ENCODE assay signal across 15 cellular contexts in genomic region chr12:124278389-124279101, GRCh38. TPM values are rescaled to one million over a fixed set of nuclear protein-coding genes. Genes with fewer than 3 reads are reported as not detected.
DNase-seq lines count a peak whose midpoint lies in the region; ATAC-seq and TF ChIP-seq lines count a peak whose summit lies in the region.
"Had no signal": no experiment of that assay in that cellular context is flagged by ENCODE, and none has a peak within 500 bp of the region (broad histone marks: within the 10 kb centered on the region; RNA-seq: fewer than 3 reads in every experiment).

No MANE protein-coding gene starts in this region.

- peaks cover 0 to 6% of the 10 kb centered on the region in 2 donors for H3K4me1 ChIP-seq in right atrium auricular region
- H3K4me1 ChIP-seq in CD8-positive, alpha-beta memory T cell (ENCODE audit: insufficient read depth, low read length): no peaks in the 10 kb centered on the region

- peak overlapping the region in 1 of 7 donors; percentile 66 for H3K4me3 Mint-ChIP-seq in CD8-positive, alpha-beta memory T cell

- H3K36me3 Mint-ChIP-seq in CD8-positive, alpha-beta memory T cell: no peaks in the 10 kb centered on the region

- no peak overlapping the region for H3K4me3 ChIP-seq in right atrium auricular region
- no peak overlapping the region for H3K4me3 ChIP-seq in WERI-Rb-1 (ENCODE audit: low read depth, low read length)
- no peak overlapping the region for H3K4me3 ChIP-seq in CD8-positive, alpha-beta memory T cell (ENCODE audit: low read length)
- H3K4me3 ChIP-seq: prostate gland had no signal

- H3K36me3 ChIP-seq in right atrium auricular region: no peaks in the 10 kb centered on the region
- H3K36me3 ChIP-seq in WERI-Rb-1: no peaks in the 10 kb centered on the region; the same call in 1 of the 2 replicates
- H3K36me3 ChIP-seq in CD8-positive, alpha-beta memory T cell (ENCODE audit: insufficient read depth, low read length): no peaks in the 10 kb centered on the region
- H3K36me3 ChIP-seq: prostate gland had no signal

- H3K27ac Mint-ChIP-seq in CD8-positive, alpha-beta memory T cell: peak overlapping the region in 1 of 8 donors; percentile 63

- DNase-seq in HuH-7 (ENCODE audit: low spot score) (peak; percentile 45), SHP77 (lab: John Stamatoyannopoulos, UW) (peak; percentile 50 to 64), globus pallidus (ENCODE audit: low spot score) (peak; percentile 75), putamen (ENCODE audit: low spot score) (peak; percentile 53), right atrium auricular region (ENCODE audit: low spot score) (no peak), WERI-Rb-1 (no peak)
- DNase-seq in CD8-positive, alpha-beta memory T cell: no peak
- DNase-seq: activated CD4-positive, alpha-beta T cell treated with anti-CD3 and anti-CD28 coated beads for 1 hour; amniotic stem cell; DMS79 treated with DMSO at 0.1 percent for 48 hours; NCI-H1930; stimulated activated CD8-positive, alpha-beta memory T cell treated with anti-CD3 and anti-CD28 coated beads, Interleukin-4, amount 100 ng/mL, for 48 hours; SW 1271 had no signal

- no peaks in the 10 kb centered on the region for H3K4me1 Mint-ChIP-seq in CD8-positive, alpha-beta memory T cell

- no peak for ATAC-seq in GM21717 (IDR thresholded peaks at IDR 0.05; ENCODE audit: unreplicated experiment)

- no peaks in the 10 kb centered on the region for H3K9me3 Mint-ChIP-seq in CD8-positive, alpha-beta memory T cell

- H3K27ac ChIP-seq in right atrium auricular region (no peak overlapping the region), WERI-Rb-1 (no peak overlapping the region)
- H3K27ac ChIP-seq in CD8-positive, alpha-beta memory T cell (ENCODE audit: low read depth, low read length): no peak overlapping the region
- H3K27ac ChIP-seq: prostate gland had no signal

- peaks cover 13 to 54% of the 10 kb centered on the region in 2 donors for H3K27me3 Mint-ChIP-seq in CD8-positive, alpha-beta memory T cell

- H3K9me3 ChIP-seq in right atrium auricular region: no peaks in the 10 kb centered on the region
- peaks cover 11% of the 10 kb centered on the region for H3K9me3 ChIP-seq in WERI-Rb-1 (ENCODE audit: severe bottlenecking)
- H3K9me3 ChIP-seq in CD8-positive, alpha-beta memory T cell (ENCODE audit: low read length): no peaks in the 10 kb centered on the region
- H3K9me3 ChIP-seq: prostate gland had no signal

- POLR2A ChIA-PET in CD8-positive, alpha-beta memory T cell (lab: Charles Lee): no interaction called here

- peaks cover 0 to 8% of the 10 kb centered on the region in 2 donors for H3K27me3 ChIP-seq in right atrium auricular region
- H3K27me3 ChIP-seq in WERI-Rb-1 (ENCODE audit: insufficient read depth, low read depth, severe bottlenecking): no peaks in the 10 kb centered on the region
- no peaks in the 10 kb centered on the region for H3K27me3 ChIP-seq in CD8-positive, alpha-beta memory T cell (ENCODE audit: insufficient read depth, low read length, poor library complexity, severe bottlenecking)

- CTCF ChIA-PET in CD8-positive, alpha-beta memory T cell (lab: Charles Lee): no interaction called here

- TF ChIP-seq CTCF in right atrium auricular region (IDR thresholded peaks at IDR 0.05) (no peak), WERI-Rb-1 (IDR thresholded peaks at IDR 0.05; ENCODE audit: low read depth, low read length) (no peak)

RNA-seq across cellular contexts. Expression of gene RFLNA, which starts 16.3 kb away (rescaled TPM):
- under 1 TPM; 0.41 to 0.59 TPM for total RNA-seq in right atrium auricular region
- not detected for total RNA-seq in CD8-positive, alpha-beta memory T cell
- polyA plus RNA-seq in CD8-positive, alpha-beta memory T cell: not detected

Comparison
In these comparisons a context has a peak if more than half of its experiments do, and no peak if none do; other contexts are left out.
1. DNase-seq: peak in HuH-7 (single experiment), SHP77 (2 of 2), globus pallidus (single experiment) and putamen (single experiment); none in right atrium auricular region (single experiment), WERI-Rb-1 (single experiment) and CD8-positive, alpha-beta memory T cell (0 of 5).